ENCODE assay signal across 11 cellular contexts in the genomic region with DNA sequence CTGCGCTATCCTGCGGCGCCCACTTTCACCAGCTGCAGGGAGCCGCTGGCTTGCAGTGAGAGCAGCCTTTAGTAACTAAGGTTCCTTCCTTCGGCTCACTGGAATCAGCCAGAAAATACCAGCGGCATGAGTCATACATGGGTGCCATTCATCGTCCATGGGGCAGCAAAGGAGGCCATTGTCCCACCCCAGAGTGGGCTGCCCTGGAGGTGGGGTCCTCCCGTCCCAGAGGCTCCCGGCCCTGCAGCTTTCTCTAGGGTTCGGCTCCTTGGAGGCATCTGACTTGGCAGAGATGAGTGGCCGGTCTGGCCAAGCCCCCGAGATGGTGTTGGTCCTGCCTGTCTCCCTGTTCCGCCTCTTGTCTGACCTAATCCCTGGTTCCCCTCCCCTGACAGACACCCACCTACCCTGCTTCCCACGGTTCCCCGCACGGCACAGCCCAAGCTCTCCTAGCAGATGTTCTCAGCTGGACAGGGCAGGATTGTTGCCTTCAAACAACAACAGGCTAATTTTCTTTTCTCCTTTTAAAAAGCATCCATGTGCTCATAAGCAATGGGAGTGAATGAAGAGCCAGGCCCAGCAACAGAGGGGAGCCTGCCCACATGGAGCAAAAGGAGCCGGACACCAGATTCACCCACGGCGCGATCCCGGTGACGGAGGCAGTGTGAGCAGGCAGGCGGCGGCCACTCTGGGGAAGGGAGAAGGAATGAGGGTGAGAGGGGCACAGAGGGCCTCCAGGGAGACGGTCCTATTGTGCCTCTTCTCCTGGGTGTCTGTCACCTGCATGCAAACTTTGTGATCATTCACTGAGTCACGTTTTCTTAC.
A peak's percentile ranks its signal among the peaks of the same experiment; 100 is the strongest.
DNase-seq lines count a peak whose midpoint lies in the region; ATAC-seq and TF ChIP-seq lines count a peak whose summit lies in the region.
"Had no signal": no experiment of that assay in that cellular context is flagged by ENCODE, and none has a peak within 500 bp of the region (broad histone marks: within the 10 kb centered on the region; RNA-seq: fewer than 3 reads in every experiment).

No MANE protein-coding gene starts in this region.

- no peak overlapping the region for H3K4me3 ChIP-seq in HUES48 (ENCODE audit: low read depth, low read length)

- POLR2A ChIA-PET in activated CD8-positive, alpha-beta T cell treated with anti-CD3 and anti-CD28 coated beads, Interleukin-2, amount 10 ng/mL, durations not matched to agents 7 days and 5 days (lab: Charles Lee), result no interaction called here

- no peaks in the 10 kb centered on the region for H3K36me3 ChIP-seq in HUES48 (ENCODE audit: control insufficient read depth, insufficient read depth, low read length)
- H3K36me3 ChIP-seq: ascending aorta had no signal

- no peak overlapping the region for H3K9ac ChIP-seq in HUES48 (ENCODE audit: low read depth, low read length)

- no peaks in the 10 kb centered on the region for H3K9me3 ChIP-seq in HUES48 (ENCODE audit: control insufficient read depth, insufficient read depth, low read length)
- H3K9me3 ChIP-seq: ascending aorta had no signal

- no peaks in the 10 kb centered on the region for H3K9me3 Mint-ChIP-seq in type B pancreatic cell
- H3K9me3 Mint-ChIP-seq in activated CD8-positive, alpha-beta T cell treated with anti-CD3 and anti-CD28 coated beads, Interleukin-2, amount 10 ng/mL, durations not matched to agents 7 days and 5 days (ENCODE audit: insufficient read depth), result no peaks in the 10 kb centered on the region

- no peak for ATAC-seq in HG02885 (IDR thresholded peaks at IDR 0.05; ENCODE audit: poor library complexity, unreplicated experiment)
- no peak for ATAC-seq in activated CD8-positive, alpha-beta T cell treated with anti-CD3 and anti-CD28 coated beads, Interleukin-2, amount 10 ng/mL, durations not matched to agents 7 days and 5 days

- H3K27me3 Mint-ChIP-seq in type B pancreatic cell, result peaks cover 10% of the 10 kb centered on the region
- no peaks in the 10 kb centered on the region for H3K27me3 Mint-ChIP-seq in activated CD8-positive, alpha-beta T cell treated with anti-CD3 and anti-CD28 coated beads, Interleukin-2, amount 10 ng/mL, durations not matched to agents 7 days and 5 days (ENCODE audit: low read depth)

- TF ChIP-seq CTCF in type B pancreatic cell (conservative IDR thresholded peaks at IDR 0.05), result no peak

- CTCF ChIA-PET in activated CD8-positive, alpha-beta T cell treated with anti-CD3 and anti-CD28 coated beads, Interleukin-2, amount 10 ng/mL, durations not matched to agents 7 days and 5 days (lab: Charles Lee), result no interaction called here

- no peak overlapping the region for H3K4me3 Mint-ChIP-seq in type B pancreatic cell
- H3K4me3 Mint-ChIP-seq in activated CD8-positive, alpha-beta T cell treated with anti-CD3 and anti-CD28 coated beads, Interleukin-2, amount 10 ng/mL, durations not matched to agents 7 days and 5 days, result no peak overlapping the region

- peak overlapping the region; percentile 59 for H3K27ac ChIP-seq in HUES48 (ENCODE audit: low read depth, low read length)
- H3K27ac ChIP-seq: VCaP had no signal

- H3K27me3 ChIP-seq in HUES48 (ENCODE audit: control insufficient read depth, insufficient read depth, low read length), result no peaks in the 10 kb centered on the region
- H3K27me3 ChIP-seq: ascending aorta had no signal

- H3K36me3 Mint-ChIP-seq in type B pancreatic cell, result no peaks in the 10 kb centered on the region
- no peaks in the 10 kb centered on the region for H3K36me3 Mint-ChIP-seq in activated CD8-positive, alpha-beta T cell treated with anti-CD3 and anti-CD28 coated beads, Interleukin-2, amount 10 ng/mL, durations not matched to agents 7 days and 5 days (ENCODE audit: low read depth)

- H3K4me1 Mint-ChIP-seq in type B pancreatic cell (ENCODE audit: unreplicated experiment), result peaks cover 29% of the 10 kb centered on the region
- no peaks in the 10 kb centered on the region for H3K4me1 Mint-ChIP-seq in activated CD8-positive, alpha-beta T cell treated with anti-CD3 and anti-CD28 coated beads, Interleukin-2, amount 10 ng/mL, durations not matched to agents 7 days and 5 days (ENCODE audit: low read depth)

- peak overlapping the region; percentile 68 for H3K27ac Mint-ChIP-seq in type B pancreatic cell
- no peak overlapping the region for H3K27ac Mint-ChIP-seq in activated CD8-positive, alpha-beta T cell treated with anti-CD3 and anti-CD28 coated beads, Interleukin-2, amount 10 ng/mL, durations not matched to agents 7 days and 5 days

- DNase-seq in dermis blood vessel endothelial cell (peak; percentile 25), left kidney (ENCODE audit: low read depth, low spot score) (peak; percentile 53), type B pancreatic cell (ENCODE audit: extremely low spot score, unreplicated experiment) (no peak), NCI-H2081 treated with DMSO at 0.1 percent for 48 hours (lab: John Stamatoyannopoulos, UW) (no peak), NCI-H1694 treated with DMSO at 0.1 percent for 48 hours (lab: John Stamatoyannopoulos, UW) (no peak)
- no peak for DNase-seq in activated CD8-positive, alpha-beta T cell treated with anti-CD3 and anti-CD28 coated beads, Interleukin-2, amount 10 ng/mL, durations not matched to agents 7 days and 5 days
- DNase-seq: NCI-H2029 had no signal

- 0 out of 2 replicates have a peak, but pooled peaks cover 4% of the 10 kb centered on the region for H3K4me1 ChIP-seq in HUES48 (ENCODE audit: control insufficient read depth, insufficient read depth, low read length)

Comparison
In these comparisons a context has a peak if more than half of its experiments do, and no peak if none do; other contexts are left out.
1. DNase-seq: peak in dermis blood vessel endothelial cell (single experiment) and left kidney (single experiment); none in type B pancreatic cell (single experiment), NCI-H2081 treated with DMSO at 0.1 percent for 48 hours (single experiment), NCI-H1694 treated with DMSO at 0.1 percent for 48 hours (single experiment) and activated CD8-positive, alpha-beta T cell treated with anti-CD3 and anti-CD28 coated beads, Interleukin-2, amount 10 ng/mL, durations not matched to agents 7 days and 5 days (single experiment).